ENCODE assay signal across 8 cellular contexts in genomic region chrX:121047461-121048419, GRCh38. TPM values are rescaled to one million over a fixed set of nuclear protein-coding genes. Genes with fewer than 3 reads are reported as not detected.
A peak's percentile ranks its signal among the peaks of the same experiment; 100 is the strongest.
DNase-seq lines count a peak whose midpoint lies in the region; TF ChIP-seq lines count a peak whose summit lies in the region.
"Not testable (repeated sequence)": the region's sequence is repeated elsewhere in the genome, so short reads cannot be mapped to it uniquely, and the experiment has no call there.

GLUD2 (plus strand) TSS chrX:121047610; CDS start chrX:121047685, 75 bp downstream.

- H3K27ac ChIP-seq in ectodermal cell (ENCODE audit: insufficient read depth, low read depth, low read length, poor library complexity, severe bottlenecking); mesendoderm (ENCODE audit: low read depth, low read length): not testable (repeated sequence)
- H3K27ac ChIP-seq in left ventricle myocardium inferior (replicated peaks), result peak within 1 kb of the TSS; percentile 40

- peaks cover 20% of the 10 kb centered on the region for H3K27me3 ChIP-seq in ectodermal cell (ENCODE audit: control insufficient read depth, insufficient read depth, low read length, poor library complexity, severe bottlenecking)
- H3K27me3 ChIP-seq in left ventricle myocardium inferior (ENCODE audit: low read depth); mesendoderm (ENCODE audit: insufficient read depth, low read length, poor library complexity): not testable (repeated sequence)

- H2BK15ac ChIP-seq in mesendoderm (replicated peaks; ENCODE audit: low read depth), result not testable (repeated sequence)

- 17 to 18% methylated on average over 72 to 76 of the region's 77 CpGs for WGBS in ectodermal cell, 2 experiments
- WGBS in mesendoderm (ENCODE audit: extremely low coverage, insufficient coverage, low lambda C conversion rate), result no CpG with 5 or more reads among the region's 77 CpGs

- not testable (repeated sequence) for H3K79me2 ChIP-seq in mesendoderm (ENCODE audit: control insufficient read depth, insufficient read depth, low read length)

- not testable (repeated sequence) for H3K23ac ChIP-seq in mesendoderm (ENCODE audit: low read length)

- H3K9me3 ChIP-seq in ectodermal cell (ENCODE audit: control insufficient read depth, low read length); left ventricle myocardium inferior (replicated peaks): not testable (repeated sequence)

- not testable (repeated sequence) for H2AK5ac ChIP-seq in mesendoderm (ENCODE audit: low read length)

- TF ChIP-seq CTCF in GM13977 (IDR thresholded peaks at IDR 0.05; ENCODE audit: extremely low read depth, insufficient read depth, missing control alignments), result peak; percentile 41
- TF ChIP-seq CTCF in left ventricle myocardium inferior (IDR thresholded peaks at IDR 0.05; ENCODE audit: borderline replicate concordance), result peak; percentile 53

- H3K18ac ChIP-seq in mesendoderm (ENCODE audit: low read length), result not testable (repeated sequence)

- not testable (repeated sequence) for H2BK120ac ChIP-seq in mesendoderm (ENCODE audit: low read depth, low read length)

- H4K8ac ChIP-seq in mesendoderm (ENCODE audit: low read depth, low read length), result not testable (repeated sequence)

- peak within 1 kb of the TSS; percentile 60 for H3K56ac ChIP-seq in mesendoderm (ENCODE audit: low read length)

- peak within 1 kb of the TSS; percentile 22 for H3K4me2 ChIP-seq in mesendoderm (ENCODE audit: low read length)

- H2BK5ac ChIP-seq in mesendoderm (ENCODE audit: low read length), result not testable (repeated sequence)

- H3K9ac ChIP-seq in mesendoderm (ENCODE audit: low read length), result not testable (repeated sequence)

- not testable (repeated sequence) for H3K4ac ChIP-seq in mesendoderm (ENCODE audit: low read depth, low read length)

- H4K5ac ChIP-seq in mesendoderm (ENCODE audit: low read length), result not testable (repeated sequence)

- H3K4me1 ChIP-seq in ectodermal cell (ENCODE audit: control insufficient read depth, insufficient read depth, low read length); left ventricle myocardium inferior; mesendoderm (ENCODE audit: control insufficient read depth, low read depth, low read length): not testable (repeated sequence)

- DNase-seq in AG08395 (ENCODE audit: low spot score) (peak; percentile 5), GM13977 (ENCODE audit: low spot score) (peak; percentile 47), HuH-7.5 (ENCODE audit: low spot score) (peak; percentile 35), activated T-cell treated with anti-CD3 and anti-CD28 coated beads for 48 hours (ENCODE audit: low read depth) (peak; percentile 3), left ventricle myocardium inferior (peak; percentile 33), mesendoderm (peak; percentile 53), smooth muscle cell of the brain vasculature (ENCODE audit: low read depth, low spot score) (peak; percentile 1)

- not testable (repeated sequence) for H3K79me1 ChIP-seq in mesendoderm (ENCODE audit: low read length)

- in situ Hi-C loops in GM13977 (cut with MboI; ENCODE audit: low pct_unique_long_range_greater_than_20kb, low sequenced_read_pairs, unreplicated experiment), result not testable (repeated sequence)

- intact Hi-C loops in left ventricle myocardium inferior (cut with micrococcal nuclease), result not testable (repeated sequence)

- not testable (repeated sequence) for H3K36me3 ChIP-seq in ectodermal cell (ENCODE audit: control insufficient read depth, insufficient read depth, low read length); left ventricle myocardium inferior; mesendoderm (ENCODE audit: control insufficient read depth, insufficient read depth, low read length)

- H3K4me3 ChIP-seq in ectodermal cell (ENCODE audit: insufficient read depth, low read depth, low read length) (peak within 1 kb of the TSS; percentile 27), left ventricle myocardium inferior (peak within 1 kb of the TSS; percentile 64)
- not testable (repeated sequence) for H3K4me3 ChIP-seq in mesendoderm (ENCODE audit: low read length)

RNA-seq across cellular contexts. Expression of gene GLUD2, which starts in this region (rescaled TPM):
- polyA plus RNA-seq in ectodermal cell (2013, experiment 1 of 4), result 3.0 TPM
- polyA plus RNA-seq in ectodermal cell (2013, experiment 2 of 4), result 4.5 TPM
- 2.8 TPM for polyA plus RNA-seq in ectodermal cell (2013, experiment 3 of 4)
- polyA plus RNA-seq in ectodermal cell (2013, experiment 4 of 4), result 3.2 TPM
- total RNA-seq in left ventricle myocardium inferior, result 1.5 TPM
- 0.53 TPM for polyA plus RNA-seq in mesendoderm (2013, experiment 1 of 2)
- 0.41 TPM for polyA plus RNA-seq in mesendoderm (2013, experiment 2 of 2)

Comparison
In these comparisons a context has a peak if more than half of its experiments do, and no peak if none do; other contexts are left out.
1. DNase-seq: peak in every context shown above with its lines; median percentile 53 in mesendoderm; 47 in GM13977; 35 in HuH-7.5; 33 in left ventricle myocardium inferior; 5 in AG08395; 3 in activated T-cell treated with anti-CD3 and anti-CD28 coated beads for 48 hours; 1 in smooth muscle cell of the brain vasculature.